In the genomic region with DNA sequence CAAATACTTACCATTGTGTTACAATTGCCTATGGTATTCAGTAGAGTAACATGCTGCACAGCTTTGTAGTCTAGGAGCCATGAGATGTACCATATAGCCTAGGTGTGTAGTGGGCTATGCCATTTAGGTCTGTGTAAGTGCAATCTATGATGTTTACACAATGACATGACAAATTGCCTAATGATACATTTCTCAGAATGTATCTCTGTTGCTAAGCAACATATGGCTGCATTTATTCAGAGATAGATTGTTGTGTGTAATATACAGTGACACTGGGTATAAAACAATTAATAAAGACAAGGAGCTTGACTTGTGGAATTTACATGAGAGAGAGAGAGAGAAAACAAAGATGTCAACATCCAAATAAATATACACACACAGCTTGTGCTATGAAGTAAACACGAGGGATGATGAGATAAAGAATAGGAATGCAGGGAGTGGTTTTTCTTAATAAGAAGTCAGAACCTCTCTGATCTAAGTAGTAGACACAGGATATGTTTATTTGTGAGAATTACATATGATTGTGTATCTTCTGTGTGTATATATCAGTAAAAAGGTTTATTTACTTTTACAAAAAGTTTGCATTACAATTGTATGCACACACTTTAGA, we compare ENCODE assay signal across 18 cellular contexts.
DNase-seq lines count a peak whose midpoint lies in the region; TF ChIP-seq lines count a peak whose summit lies in the region.
"Had no signal": no experiment of that assay in that cellular context is flagged by ENCODE, and none has a peak within 500 bp of the region (broad histone marks: within the 10 kb centered on the region; RNA-seq: fewer than 3 reads in every experiment).

No MANE protein-coding gene starts in this region.

- peak; percentile 23 for DNase-seq in AG10803 (ENCODE audit: low read depth)
- DNase-seq in DMS153 treated with DMSO at 0.1 percent for 48 hours (lab: John Stamatoyannopoulos, UW; ENCODE audit: unreplicated experiment) = peak; percentile 40
- peak; percentile 72 for DNase-seq in NCI-H69 (lab: John Stamatoyannopoulos, UW)
- no peak for DNase-seq in epithelial cell of prostate (ENCODE audit: low read depth, low spot score)
- DNase-seq in head of caudate nucleus = no peak
- DNase-seq in NCI-H1092 (lab: John Stamatoyannopoulos, UW) = no peak
- no peak for DNase-seq in NCI-H146 treated with DMSO at 0.1 percent for 48 hours (lab: John Stamatoyannopoulos, UW; ENCODE audit: unreplicated experiment)
- DNase-seq: activated B cell treated with CpG ODN at 0.5 μM for 24 hours; activated CD4-positive, alpha-beta memory T cell treated with anti-CD3 and anti-CD28 coated beads for 36 hours; activated naive CD8-positive, alpha-beta T cell treated with anti-CD3 and anti-CD28 coated beads for 36 hours; CD4-positive, CD25-positive, alpha-beta regulatory T cell; DMS 273 treated with DMSO at 0.1 percent for 48 hours; gastrocnemius medialis; HFFc6; lower lobe of right lung; NCI-H1436; NCI-H226; uterus had no signal

- intact Hi-C loops in head of caudate nucleus (cut with DNase I) = no loop called here

- no peak for TF ChIP-seq CTCF in AG10803 (conservative IDR thresholded peaks at IDR 0.05; ENCODE audit: low read length)

- H3K4me3 ChIP-seq in AG10803 (ENCODE audit: low read length) = no peak overlapping the region
- H3K4me3 ChIP-seq: gastrocnemius medialis, lower lobe of right lung, uterus had no signal

- peak overlapping the region; percentile 53 for H3K27ac ChIP-seq in epithelial cell of prostate
- H3K27ac ChIP-seq: gastrocnemius medialis, lower lobe of right lung, uterus had no signal

Comparison
In these comparisons a context has a peak if more than half of its experiments do, and no peak if none do; other contexts are left out.
1. DNase-seq: peak in AG10803 (single experiment), DMS153 treated with DMSO at 0.1 percent for 48 hours (single experiment) and NCI-H69 (single experiment); none in epithelial cell of prostate (single experiment), head of caudate nucleus (0 of 42), NCI-H1092 (single experiment) and NCI-H146 treated with DMSO at 0.1 percent for 48 hours (single experiment).